8 cellular contexts compared by ENCODE assay signal in genomic region chr3:58585994-58586393, GRCh38. TPM values are rescaled to one million over a fixed set of nuclear protein-coding genes. Genes with fewer than 3 reads are reported as not detected.
DNase-seq lines count a peak whose midpoint lies in the region; ATAC-seq and TF ChIP-seq lines count a peak whose summit lies in the region.

No MANE protein-coding gene starts in this region.

- H3K27me3 Mint-ChIP-seq in activated CD4-positive, alpha-beta T cell treated with anti-CD3 and anti-CD28 coated beads for 36 hours, result peaks cover 52% of the 10 kb centered on the region
- H3K27me3 Mint-ChIP-seq in stimulated activated naive CD8-positive, alpha-beta T cell treated with anti-CD3 and anti-CD28 coated beads, Interleukin-15, amount 100 ng/mL, for 72 hours, result peaks cover 70% of the 10 kb centered on the region

- H3K4me3 Mint-ChIP-seq in activated CD4-positive, alpha-beta T cell treated with anti-CD3 and anti-CD28 coated beads for 36 hours, result peak overlapping the region; percentile 73
- H3K4me3 Mint-ChIP-seq in stimulated activated naive CD8-positive, alpha-beta T cell treated with anti-CD3 and anti-CD28 coated beads, Interleukin-15, amount 100 ng/mL, for 72 hours, result peak overlapping the region; percentile 89 to 90

- H3K27ac Mint-ChIP-seq in activated CD4-positive, alpha-beta T cell treated with anti-CD3 and anti-CD28 coated beads for 36 hours, result no peak overlapping the region
- H3K27ac Mint-ChIP-seq in stimulated activated naive CD8-positive, alpha-beta T cell treated with anti-CD3 and anti-CD28 coated beads, Interleukin-15, amount 100 ng/mL, for 72 hours, result no peak overlapping the region

- H3K4me1 ChIP-seq in PC-3 (ENCODE audit: insufficient read depth, low read length), result peaks cover 13% of the 10 kb centered on the region; the same call in 1 of the 2 replicates
- peaks cover 0 to 10% of the 10 kb centered on the region in 2 donors for H3K4me1 ChIP-seq in adrenal gland (replicated peaks in 1 of 2)

- peak overlapping the region; percentile 92 for H3K4me2 ChIP-seq in PC-3 (ENCODE audit: low read length)

- CTCF ChIA-PET in activated CD4-positive, alpha-beta T cell treated with anti-CD3 and anti-CD28 coated beads for 36 hours (lab: Charles Lee), result interaction anchor here (0.8 to 2.2 kb wide), 9 partner anchors 10 to 315 kb away, joined by 3 to 15 read pairs (median 3); no protein-coding TSS in a partner anchor
- CTCF ChIA-PET in PC-3 (lab: Charles Lee), result interaction anchor here (0.6 to 1.2 kb wide), 5 partner anchors 11 to 44 kb away, joined by 5 to 10 read pairs (median 8); no protein-coding TSS in a partner anchor

- intact Hi-C loops in activated CD4-positive, alpha-beta T cell treated with anti-CD3 and anti-CD28 coated beads for 36 hours (cut with DNase I, micrococcal nuclease), result no loop called here
- intact Hi-C loops in PC-3 (cut with micrococcal nuclease), result loop anchor here (1.0 to 2.0 kb wide), 2 partner anchors 17 to 43 kb away; no protein-coding TSS in a partner anchor
- intact Hi-C loops in adrenal gland (cut with DNase I), result no loop called here

- TF ChIP-seq CTCF in PC-3 (conservative IDR thresholded peaks at IDR 0.05; ENCODE audit: low read depth, low read length) (no peak), foreskin fibroblast (IDR thresholded peaks at IDR 0.05; ENCODE audit: low read depth, low read length) (no peak), adrenal gland (IDR thresholded peaks at IDR 0.05) (no peak)

- WGBS in adrenal gland, 4 donors, result 44 to 52% (median 48%) methylated on average over 8 of the region's 8 CpGs

- ATAC-seq in activated CD4-positive, alpha-beta T cell treated with anti-CD3 and anti-CD28 coated beads for 36 hours, result no peak
- no peak for ATAC-seq in PC-3
- ATAC-seq in stimulated activated naive CD8-positive, alpha-beta T cell treated with anti-CD3 and anti-CD28 coated beads, Interleukin-15, amount 100 ng/mL, for 72 hours, result no peak

- H3K9me2 ChIP-seq in PC-3 (replicated peaks; ENCODE audit: low read length), result no peaks in the 10 kb centered on the region

- H2AFZ ChIP-seq in PC-3 (ENCODE audit: low read length), result peak overlapping the region; percentile 97; the same call in 1 of the 2 replicates

- no peaks in the 10 kb centered on the region for H3K36me3 ChIP-seq in PC-3 (ENCODE audit: low read depth, low read length)
- no peaks in the 10 kb centered on the region for H3K36me3 ChIP-seq in adrenal gland (replicated peaks in 1 of 2)

- TF ChIP-seq POLR2A in adrenal gland (IDR thresholded peaks at IDR 0.05), result no peak

- BruUV-seq in PC-3 (replicated peaks; lab: Mats Ljungman, UMichigan), result no TSS peak

- no peaks in the 10 kb centered on the region for H3K36me3 Mint-ChIP-seq in activated CD4-positive, alpha-beta T cell treated with anti-CD3 and anti-CD28 coated beads for 36 hours (ENCODE audit: low read depth)

- H3K4me3 ChIP-seq in PC-3 (ENCODE audit: low read length), result peak overlapping the region; percentile 87; the same call in 1 of the 2 replicates
- H3K4me3 ChIP-seq in foreskin fibroblast (ENCODE audit: low read depth in 1 of 2, low read length in 2 of 2), result no peak overlapping the region
- H3K4me3 ChIP-seq in adrenal gland, result peak overlapping the region in 1 of 4 donors; percentile 62

- H3K4me1 Mint-ChIP-seq in activated CD4-positive, alpha-beta T cell treated with anti-CD3 and anti-CD28 coated beads for 36 hours, result peaks cover 19% of the 10 kb centered on the region
- peaks cover 20% of the 10 kb centered on the region for H3K4me1 Mint-ChIP-seq in stimulated activated naive CD8-positive, alpha-beta T cell treated with anti-CD3 and anti-CD28 coated beads, Interleukin-15, amount 100 ng/mL, for 72 hours

- H4K20me1 ChIP-seq in PC-3 (ENCODE audit: low read length), result no peaks in the 10 kb centered on the region

- no peaks in the 10 kb centered on the region for H3K79me2 ChIP-seq in PC-3 (ENCODE audit: low read length)

- H3K27me3 ChIP-seq in PC-3 (ENCODE audit: low read length) (no peaks in the 10 kb centered on the region), adrenal gland (peaks cover 14% of the 10 kb centered on the region)

- H3K9me3 Mint-ChIP-seq in activated CD4-positive, alpha-beta T cell treated with anti-CD3 and anti-CD28 coated beads for 36 hours (ENCODE audit: low read depth), result no peaks in the 10 kb centered on the region
- H3K9me3 Mint-ChIP-seq in stimulated activated naive CD8-positive, alpha-beta T cell treated with anti-CD3 and anti-CD28 coated beads, Interleukin-15, amount 100 ng/mL, for 72 hours, result no peaks in the 10 kb centered on the region

- H3K27ac ChIP-seq in PC-3 (ENCODE audit: low read length) (no peak overlapping the region), adrenal gland (no peak overlapping the region)

- POLR2A ChIA-PET in activated CD4-positive, alpha-beta T cell treated with anti-CD3 and anti-CD28 coated beads for 36 hours (lab: Charles Lee), result no interaction called here
- POLR2A ChIA-PET in PC-3 (lab: Charles Lee; ENCODE audit: unreplicated experiment), result no interaction called here

- no peak for DNase-seq in activated CD4-positive, alpha-beta T cell treated with anti-CD3 and anti-CD28 coated beads for 36 hours
- DNase-seq in activated CD4-positive, alpha-beta T cell treated with anti-CD3 and anti-CD28 coated beads, Interleukin-2, amount 50 U/mL, for 1 hour, result no peak
- DNase-seq in PC-3 (no peak), glomerular visceral epithelial cell (ENCODE audit: extremely low spot score) (peak; percentile 92), AG08395 (ENCODE audit: low spot score) (no peak), foreskin fibroblast (no peak), adrenal gland (no peak)
- no peak for DNase-seq in stimulated activated naive CD8-positive, alpha-beta T cell treated with anti-CD3 and anti-CD28 coated beads, Interleukin-15, amount 100 ng/mL, for 72 hours

- no peaks in the 10 kb centered on the region for H3K9me3 ChIP-seq in PC-3 (ENCODE audit: low read length)
- no peaks in the 10 kb centered on the region for H3K9me3 ChIP-seq in adrenal gland (replicated peaks in 1 of 3)

- H3F3A ChIP-seq in PC-3 (ENCODE audit: low read length, unreplicated experiment), result no peaks in the 10 kb centered on the region

- peak overlapping the region; percentile 69; the same call in 1 of the 2 replicates for H3K9ac ChIP-seq in PC-3 (ENCODE audit: low read length)

RNA-seq across cellular contexts. Expression of gene FAM107A, which starts 8.8 kb away (rescaled TPM):
- total RNA-seq in activated CD4-positive, alpha-beta T cell treated with anti-CD3 and anti-CD28 coated beads for 36 hours, result not detected
- total RNA-seq in PC-3 (2014; rRNA removed) (0.07 and 0.29 TPM in 2 replicates), adrenal gland (10 to 100 TPM in 1 of 8 donors, 1 to 10 TPM in 7; 3.0 to 11.6 (median 5.8) TPM)
- polyA plus RNA-seq in adrenal gland, result 10 to 100 TPM in 1 of 3 donors, 1 to 10 TPM in 2; 4.9 to 12.5 (median 6.8) TPM

RNA-seq across cellular contexts. Expression of gene ACOX2, which starts 49.0 kb away (rescaled TPM):
- not detected for total RNA-seq in activated CD4-positive, alpha-beta T cell treated with anti-CD3 and anti-CD28 coated beads for 36 hours
- 9.8 and 10.8 TPM in 2 replicates for total RNA-seq in PC-3 (2014; rRNA removed)
- total RNA-seq in adrenal gland, result 10 to 100 TPM; 11.3 to 52.4 (median 32.8) TPM
- polyA plus RNA-seq in adrenal gland, result 10 to 100 TPM; 24.0 to 65.5 (median 56.4) TPM

Comparison
In these comparisons a context has a peak if more than half of its experiments do, and no peak if none do; other contexts are left out.
1. RNA of gene ACOX2, which starts 49.0 kb away (total RNA-seq): 11.3 to 52.4 TPM in adrenal gland and 9.8 to 10.8 TPM in PC-3; not detected in activated CD4-positive, alpha-beta T cell treated with anti-CD3 and anti-CD28 coated beads for 36 hours; every median in the first group is over 10 times any median in the second.